ENCODE assay signal across 8 cellular contexts in the genomic region with DNA sequence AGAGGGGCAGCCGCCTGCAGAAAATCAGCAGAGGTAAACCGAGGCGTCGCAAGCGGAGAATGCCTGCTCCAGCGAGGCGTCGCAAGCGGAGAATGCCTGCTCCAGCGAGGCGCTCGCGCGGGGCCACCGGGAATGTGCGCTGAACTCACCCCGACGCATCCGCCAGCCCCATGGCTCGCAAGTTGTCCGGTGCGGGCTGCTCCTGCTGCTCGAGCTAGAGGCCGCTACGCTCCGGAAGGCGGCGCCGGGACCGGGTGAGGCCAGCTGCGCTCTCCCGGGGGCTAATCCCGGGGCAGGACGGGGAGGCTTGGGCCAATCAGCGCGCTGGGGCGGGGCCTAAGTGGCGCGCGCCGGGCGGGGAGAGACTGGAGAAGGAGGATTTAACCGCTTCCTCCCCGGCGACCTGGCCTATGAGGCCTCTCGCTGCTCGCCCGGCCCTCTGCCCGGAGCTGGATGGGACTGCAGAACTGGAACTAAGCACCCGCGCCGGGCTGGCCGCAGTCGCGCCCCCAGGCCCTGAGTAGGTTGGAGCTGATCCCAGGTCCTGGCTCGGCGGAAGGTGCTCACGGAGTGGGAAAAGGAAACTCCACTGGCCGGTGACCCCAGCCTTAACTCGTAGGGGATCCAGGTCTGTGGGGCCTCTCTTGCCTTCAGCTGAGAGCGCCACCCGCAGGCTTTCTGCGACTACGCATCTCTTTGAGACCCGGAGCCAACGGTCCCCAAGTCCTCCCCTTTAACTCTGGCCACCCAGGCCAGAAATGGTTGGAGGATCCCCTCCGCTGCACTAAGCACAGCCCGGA. TPM values are rescaled to one million over a fixed set of nuclear protein-coding genes. Genes with fewer than 3 reads are reported as not detected.
DNase-seq lines count a peak whose midpoint lies in the region; ATAC-seq and TF ChIP-seq lines count a peak whose summit lies in the region.

A gene with protein sequence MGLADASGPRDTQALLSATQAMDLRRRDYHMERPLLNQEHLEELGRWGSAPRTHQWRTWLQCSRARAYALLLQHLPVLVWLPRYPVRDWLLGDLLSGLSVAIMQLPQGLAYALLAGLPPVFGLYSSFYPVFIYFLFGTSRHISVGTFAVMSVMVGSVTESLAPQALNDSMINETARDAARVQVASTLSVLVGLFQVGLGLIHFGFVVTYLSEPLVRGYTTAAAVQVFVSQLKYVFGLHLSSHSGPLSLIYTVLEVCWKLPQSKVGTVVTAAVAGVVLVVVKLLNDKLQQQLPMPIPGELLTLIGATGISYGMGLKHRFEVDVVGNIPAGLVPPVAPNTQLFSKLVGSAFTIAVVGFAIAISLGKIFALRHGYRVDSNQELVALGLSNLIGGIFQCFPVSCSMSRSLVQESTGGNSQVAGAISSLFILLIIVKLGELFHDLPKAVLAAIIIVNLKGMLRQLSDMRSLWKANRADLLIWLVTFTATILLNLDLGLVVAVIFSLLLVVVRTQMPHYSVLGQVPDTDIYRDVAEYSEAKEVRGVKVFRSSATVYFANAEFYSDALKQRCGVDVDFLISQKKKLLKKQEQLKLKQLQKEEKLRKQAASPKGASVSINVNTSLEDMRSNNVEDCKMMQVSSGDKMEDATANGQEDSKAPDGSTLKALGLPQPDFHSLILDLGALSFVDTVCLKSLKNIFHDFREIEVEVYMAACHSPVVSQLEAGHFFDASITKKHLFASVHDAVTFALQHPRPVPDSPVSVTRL (minus strand): TSS at position 240 of the 800 bp plus-strand sequence. CDS start 68 bp downstream, at position 172.

- TF ChIP-seq EP300 in suprapubic skin (IDR thresholded peaks at IDR 0.05) = no peak

- H3K9me3 Mint-ChIP-seq in activated naive CD4-positive, alpha-beta T cell treated with anti-CD3 and anti-CD28 coated beads, Interleukin-2, amount 10 ng/mL, durations not matched to agents 7 days and 5 days = no peaks in the 10 kb centered on the region

- DNase-seq in NB4 (ENCODE audit: low read depth) = peak; percentile 98
- DNase-seq in SK-N-MC (ENCODE audit: low read depth, low spot score) = no peak
- peak; percentile 97 for DNase-seq in activated naive CD4-positive, alpha-beta T cell treated with anti-CD3 and anti-CD28 coated beads, Interleukin-2, amount 10 ng/mL, durations not matched to agents 7 days and 5 days
- DNase-seq in germinal center (ENCODE audit: low spot score) = peak; percentile 99
- DNase-seq in nucleus accumbens (lab: John Stamatoyannopoulos, UW) = peak; percentile 55 to 99 (median 94)
- DNase-seq in suprapubic skin (ENCODE audit: low spot score in 2 of 2) = peak; percentile 97 to 98

- H3K4me3 ChIP-seq in GM08714 (ENCODE audit: low read length) = peak within 1 kb of the TSS; percentile 86
- peak within 1 kb of the TSS; percentile 67 for H3K4me3 ChIP-seq in NB4 (ENCODE audit: low read depth, low read length)
- peak within 1 kb of the TSS; percentile 83 for H3K4me3 ChIP-seq in SK-N-MC
- H3K4me3 ChIP-seq in suprapubic skin = peak within 1 kb of the TSS; percentile 77

- H3K4me3 Mint-ChIP-seq in activated naive CD4-positive, alpha-beta T cell treated with anti-CD3 and anti-CD28 coated beads, Interleukin-2, amount 10 ng/mL, durations not matched to agents 7 days and 5 days = peak within 1 kb of the TSS; percentile 87

- peak within 1 kb of the TSS; percentile 87 for H3K27ac Mint-ChIP-seq in activated naive CD4-positive, alpha-beta T cell treated with anti-CD3 and anti-CD28 coated beads, Interleukin-2, amount 10 ng/mL, durations not matched to agents 7 days and 5 days

- H3K36me3 ChIP-seq in SK-N-MC (ENCODE audit: insufficient read depth, low read length) (no peaks in the 10 kb centered on the region), suprapubic skin (peaks cover 29% of the 10 kb centered on the region)

- H3K4me1 Mint-ChIP-seq in activated naive CD4-positive, alpha-beta T cell treated with anti-CD3 and anti-CD28 coated beads, Interleukin-2, amount 10 ng/mL, durations not matched to agents 7 days and 5 days = peaks cover 28% of the 10 kb centered on the region

- H3K27me3 ChIP-seq in suprapubic skin = no peaks in the 10 kb centered on the region

- H3K27me3 Mint-ChIP-seq in activated naive CD4-positive, alpha-beta T cell treated with anti-CD3 and anti-CD28 coated beads, Interleukin-2, amount 10 ng/mL, durations not matched to agents 7 days and 5 days = peaks cover 3% of the 10 kb centered on the region

- H3K36me3 Mint-ChIP-seq in activated naive CD4-positive, alpha-beta T cell treated with anti-CD3 and anti-CD28 coated beads, Interleukin-2, amount 10 ng/mL, durations not matched to agents 7 days and 5 days = peaks cover 12% of the 10 kb centered on the region

- H3K9me3 ChIP-seq in SK-N-MC (ENCODE audit: low read depth, low read length) = no peaks in the 10 kb centered on the region
- no peaks in the 10 kb centered on the region for H3K9me3 ChIP-seq in suprapubic skin

- peaks cover 24% of the 10 kb centered on the region for H3K4me1 ChIP-seq in suprapubic skin

- TF ChIP-seq POLR2A in NB4 (IDR thresholded peaks at IDR 0.05; ENCODE audit: extremely low read depth, insufficient read length) (peak; percentile 47), suprapubic skin (IDR thresholded peaks at IDR 0.05) (no peak)

- CTCF ChIA-PET in activated naive CD4-positive, alpha-beta T cell treated with anti-CD3 and anti-CD28 coated beads, Interleukin-2, amount 10 ng/mL, durations not matched to agents 7 days and 5 days (lab: Charles Lee) = interaction anchor here (1.2 to 2.8 kb wide), 12 partner anchors 10 to 235 kb away, joined by 3 to 17 read pairs (median 6); partner anchors contain the start of genes PFKFB4 and UCN2

- H3K27ac ChIP-seq in SK-N-MC (no peak within 1 kb of the TSS), suprapubic skin (peak within 1 kb of the TSS; percentile 12)

- peak within 1 kb of the TSS; percentile 59 for H3K9ac ChIP-seq in SK-N-MC (ENCODE audit: insufficient read length)

- peak; percentile 93 for ATAC-seq in HG02571 (IDR thresholded peaks at IDR 0.05; ENCODE audit: unreplicated experiment)

- TF ChIP-seq CTCF in NB4 (IDR thresholded peaks at IDR 0.05; ENCODE audit: low read depth, low read length) (peak; percentile 71), suprapubic skin (IDR thresholded peaks at IDR 0.05) (peak in 1 of 2 donors; percentile 36)

- WGBS in suprapubic skin = 0% methylated on average over 2 of the region's 68 CpGs

RNA-seq across cellular contexts. Expression of the gene that starts here (rescaled TPM):
- 10 to 100 TPM; 14.0 to 29.4 (median 24.1) TPM for total RNA-seq in suprapubic skin
